ENCODE assay signal across 18 cellular contexts in the genomic region with DNA sequence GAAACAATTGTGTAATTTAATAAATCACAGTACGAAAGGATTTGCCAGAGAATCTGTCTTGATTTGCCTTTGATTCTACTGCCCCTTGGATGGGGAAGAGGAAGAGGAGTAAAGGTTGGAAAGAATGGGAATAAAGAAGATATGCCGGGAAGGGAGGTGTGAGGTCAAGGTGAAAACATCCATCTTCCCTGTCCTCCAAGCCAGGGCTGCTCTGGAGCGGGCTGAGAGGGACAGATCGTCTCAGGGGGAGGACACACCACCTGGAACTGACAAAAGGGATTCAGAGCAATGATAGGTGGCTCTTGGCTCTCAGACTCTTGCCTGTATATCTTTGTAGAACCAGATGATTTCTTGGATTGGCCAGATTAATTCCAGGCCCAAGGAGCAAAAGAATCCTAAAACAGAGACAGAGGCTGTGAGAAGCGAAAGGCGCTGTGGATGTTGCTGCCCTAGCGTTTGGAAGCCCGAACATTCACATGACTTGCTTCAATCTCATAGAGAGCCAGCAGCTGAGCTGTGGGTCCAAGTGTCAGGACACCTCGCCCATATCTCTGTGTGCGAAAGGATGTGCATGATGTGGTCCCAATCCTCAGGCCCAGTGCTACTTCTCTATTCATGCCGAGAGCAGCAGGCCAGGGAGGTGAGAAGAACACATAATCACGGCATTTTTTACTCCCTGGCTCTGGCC.
"Had no signal": no experiment of that assay in that cellular context is flagged by ENCODE, and none has a peak within 500 bp of the region (broad histone marks: within the 10 kb centered on the region; RNA-seq: fewer than 3 reads in every experiment).

No MANE protein-coding gene starts in this region.

- H3K27me3 ChIP-seq: adrenal gland, cardiac muscle cell, dorsolateral prefrontal cortex, heart left ventricle, SJCRH30, thyroid gland had no signal

- H3K36me3 ChIP-seq: adrenal gland, cardiac muscle cell, heart left ventricle, SJCRH30, thyroid gland had no signal

- H3K9me3 ChIP-seq: adrenal gland, SJCRH30, thyroid gland had no signal

- H3K4me1 ChIP-seq: adrenal gland, SJCRH30, thyroid gland had no signal

- FAIRE-seq: kidney had no signal

- H3K27ac Mint-ChIP-seq: activated T-cell treated with anti-CD3 and anti-CD28 coated beads, Interleukin-2, amount 50 U/mL, for 72 hours had no signal

- H3K27ac ChIP-seq: cardiac muscle cell, dorsolateral prefrontal cortex, SJCRH30, thyroid gland had no signal

- H3K4me3 ChIP-seq: adrenal gland, cardiac muscle cell, dorsolateral prefrontal cortex, heart left ventricle, SJCRH30, thyroid gland had no signal

- H3K4me1 Mint-ChIP-seq: naive thymus-derived CD4-positive, alpha-beta T cell had no signal

- H3K4me3 Mint-ChIP-seq: activated T-cell treated with anti-CD3 and anti-CD28 coated beads, Interleukin-2, amount 50 U/mL, for 72 hours; naive thymus-derived CD4-positive, alpha-beta T cell had no signal

- DNase-seq: activated CD4-positive, alpha-beta T cell treated with anti-CD3 and anti-CD28 coated beads, Interleukin-2, amount 50 U/mL, for 1 hour; activated CD8-positive, alpha-beta memory T cell treated with anti-CD3 and anti-CD28 coated beads for 24 hours; activated CD8-positive, alpha-beta memory T cell treated with anti-CD3 and anti-CD28 coated beads, Interleukin-2, amount 50 U/mL, for 48 hours; activated effector memory CD4-positive, alpha-beta T cell treated with anti-CD3 and anti-CD28 coated beads, Interleukin-2, amount 50 U/mL, for 16 hours; activated naive CD4-positive, alpha-beta T cell treated with anti-CD3 and anti-CD28 coated beads, Interleukin-2, amount 50 U/mL, for 16 hours; activated T-cell treated with anti-CD3 and anti-CD28 coated beads, Interleukin-2, amount 50 U/mL, for 72 hours; adrenal gland; dorsolateral prefrontal cortex; foreskin melanocyte; heart left ventricle; kidney; mesendoderm; naive thymus-derived CD4-positive, alpha-beta T cell; SJCRH30; T1000; thyroid gland had no signal

- ATAC-seq: activated CD4-positive, CD25-positive, alpha-beta regulatory T cell treated with anti-CD3 and anti-CD28 coated beads, Interleukin-2, amount 50 U/mL, for 24 hours; activated T-cell treated with anti-CD3 and anti-CD28 coated beads, Interleukin-2, amount 50 U/mL, for 72 hours; naive thymus-derived CD4-positive, alpha-beta T cell had no signal
